Comparison of ENCODE assay signal across 8 cellular contexts in the genomic region with DNA sequence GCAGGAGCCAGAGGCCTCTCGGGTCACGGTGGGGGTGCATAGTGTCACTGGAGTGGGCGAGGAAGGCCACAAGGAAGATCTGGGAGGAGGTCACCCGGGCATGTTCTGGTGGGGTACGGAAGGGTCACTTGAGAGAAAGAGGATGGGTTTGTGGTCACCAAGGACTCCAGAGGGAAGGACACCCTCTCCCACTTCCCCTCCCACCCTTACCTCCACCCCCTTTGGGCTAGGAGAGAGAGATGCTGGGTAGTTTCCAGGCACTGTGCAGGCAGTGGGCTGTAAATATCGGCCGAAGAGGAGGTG. TPM values are rescaled to one million over a fixed set of nuclear protein-coding genes. Genes with fewer than 3 reads are reported as not detected.
A peak's percentile ranks its signal among the peaks of the same experiment; 100 is the strongest.
DNase-seq lines count a peak whose midpoint lies in the region; ATAC-seq and TF ChIP-seq lines count a peak whose summit lies in the region.

No MANE protein-coding gene starts in this region.

- DNase-seq in AG04450 (ENCODE audit: low read depth, low spot score), result no peak
- DNase-seq in MM.1S, result no peak
- no peak for DNase-seq in effector memory CD8-positive, alpha-beta T cell
- DNase-seq in HuH-7.5 (ENCODE audit: low spot score), result no peak
- no peak for DNase-seq in omental fat pad (ENCODE audit: low spot score)
- DNase-seq in HUDEP-2 (lab: John Stamatoyannopoulos, UW; ENCODE audit: unreplicated experiment in 76 of 76), result no peak
- DNase-seq in activated gamma-delta T cell (lab: John Stamatoyannopoulos, UW), result no peak

- H3K9me3 ChIP-seq in AG04450 (ENCODE audit: control insufficient read depth, insufficient read depth, low read length), result no peaks in the 10 kb centered on the region; the same call in 1 of the 2 replicates
- H3K9me3 ChIP-seq in MM.1S (replicated peaks; ENCODE audit: insufficient read depth, low read length), result no peaks in the 10 kb centered on the region

- no peak for TF ChIP-seq CTCF in AG04450 (IDR thresholded peaks at IDR 0.05; ENCODE audit: low read depth, low read length)
- no peak for TF ChIP-seq CTCF in MM.1S (IDR thresholded peaks at IDR 0.05; ENCODE audit: low read length)
- no peak for TF ChIP-seq CTCF in nephron (IDR thresholded peaks at IDR 0.05; ENCODE audit: unreplicated experiment in 3 of 3)
- TF ChIP-seq CTCF in omental fat pad (IDR thresholded peaks at IDR 0.05), result no peak

- POLR2A ChIA-PET in AG04450 (lab: Yijun Ruan, JAX), result interaction anchor here (0.5 to 1.4 kb wide), 2 partner anchors 24 to 130 kb away, joined by 4 read pairs; no protein-coding TSS in a partner anchor

- H3K27me3 Mint-ChIP-seq in effector memory CD8-positive, alpha-beta T cell, result no peaks in the 10 kb centered on the region
- peaks cover 43% of the 10 kb centered on the region for H3K27me3 Mint-ChIP-seq in nephron (ENCODE audit: low read depth)

- H3K9me2 ChIP-seq in MM.1S (replicated peaks; ENCODE audit: insufficient read depth, low read length), result no peaks in the 10 kb centered on the region

- H3K9me3 Mint-ChIP-seq in effector memory CD8-positive, alpha-beta T cell, result no peaks in the 10 kb centered on the region
- no peaks in the 10 kb centered on the region for H3K9me3 Mint-ChIP-seq in nephron

- peak overlapping the region; percentile 91 to 94 for H3K27ac Mint-ChIP-seq in effector memory CD8-positive, alpha-beta T cell
- no peak overlapping the region for H3K27ac Mint-ChIP-seq in nephron

- H3K9ac ChIP-seq in MM.1S (ENCODE audit: low read length), result no peak overlapping the region

- H3K27me3 ChIP-seq in AG04450 (ENCODE audit: control insufficient read depth, insufficient read depth, low read length) (peaks cover 7% of the 10 kb centered on the region), MM.1S (replicated peaks; ENCODE audit: insufficient read depth, low read length) (no peaks in the 10 kb centered on the region)

- H3K4me2 ChIP-seq in MM.1S (ENCODE audit: low read depth, low read length), result peak overlapping the region; percentile 60; the same call in 1 of the 2 replicates

- H3K4me3 ChIP-seq in AG04450 (ENCODE audit: low read depth, low read length) (peak overlapping the region; percentile 72), MM.1S (ENCODE audit: low read length) (peak overlapping the region; percentile 37; the same call in 1 of the 2 replicates)

- H3K79me2 ChIP-seq in MM.1S (ENCODE audit: low read length), result no peaks in the 10 kb centered on the region

- H3K27ac ChIP-seq in AG04450 (ENCODE audit: low read depth, low read length) (no peak overlapping the region), MM.1S (ENCODE audit: low read length) (no peak overlapping the region)

- peaks cover 43 to 45% of the 10 kb centered on the region in 2 donors for H3K4me1 Mint-ChIP-seq in effector memory CD8-positive, alpha-beta T cell (ENCODE audit: low read depth in 2 of 2)
- H3K4me1 Mint-ChIP-seq in nephron, result peaks cover 28% of the 10 kb centered on the region

- H3K4me1 ChIP-seq in MM.1S (ENCODE audit: low read length), result no peaks in the 10 kb centered on the region

- CTCF ChIA-PET in AG04450 (lab: Charles Lee), result interaction anchor here (1.8 to 37.0 kb wide), 5 partner anchors 11 to 132 kb away, joined by 5 to 1351 read pairs (median 10); a partner anchor contains a TSS

- peak overlapping the region; percentile 90 to 96 for H3K4me3 Mint-ChIP-seq in effector memory CD8-positive, alpha-beta T cell
- peak overlapping the region; percentile 85 to 90 (median 87) for H3K4me3 Mint-ChIP-seq in nephron

- H2AFZ ChIP-seq in MM.1S (ENCODE audit: low read length), result 0 out of 2 replicates have a peak overlapping the region, but pooled peaks have one; percentile 42

- H3F3A ChIP-seq in MM.1S (ENCODE audit: insufficient read depth, low read length), result no peaks in the 10 kb centered on the region

- no peak for ATAC-seq in effector memory CD8-positive, alpha-beta T cell (replicated peaks)
- no peak for ATAC-seq in omental fat pad (ENCODE audit: low FRiP score)

- H4K20me1 ChIP-seq in MM.1S (ENCODE audit: insufficient read depth, low read length), result no peaks in the 10 kb centered on the region

- H3K36me3 Mint-ChIP-seq in effector memory CD8-positive, alpha-beta T cell (ENCODE audit: insufficient read depth), result peaks cover 10% of the 10 kb centered on the region
- peaks cover 12% of the 10 kb centered on the region for H3K36me3 Mint-ChIP-seq in nephron (ENCODE audit: low read depth)

- no peaks in the 10 kb centered on the region for H3K36me3 ChIP-seq in MM.1S (replicated peaks; ENCODE audit: insufficient read depth, low read length)

RNA-seq across cellular contexts. Expression of a gene that starts 0.7 kb away (rescaled TPM):
- polyA plus RNA-seq in AG04450 (2011; rRNA removed), result 1.5 and 2.3 TPM in 2 replicates
- 1.7 and 1.8 TPM in 2 replicates for polyA minus RNA-seq in AG04450 (2011; rRNA and poly(A)+ RNA removed)
- 10 to 100 TPM in 1 of 4 donors, 1 to 10 TPM in 3; 2.4 to 10.6 (median 5.9) TPM for total RNA-seq in omental fat pad

RNA-seq across cellular contexts. Expression of a gene that starts 14.9 kb away (rescaled TPM):
- polyA plus RNA-seq in AG04450 (2011; rRNA removed), result 5.0 and 5.4 TPM in 2 replicates
- 6.5 and 7.6 TPM in 2 replicates for polyA minus RNA-seq in AG04450 (2011; rRNA and poly(A)+ RNA removed)
- 10 to 100 TPM in 1 of 4 donors, 1 to 10 TPM in 3; 6.1 to 12.0 (median 8.4) TPM for total RNA-seq in omental fat pad

RNA-seq across cellular contexts. Expression of a gene that starts 25.1 kb away (rescaled TPM):
- polyA plus RNA-seq in AG04450 (2011; rRNA removed), result 1.5 TPM in 2 replicates
- 4.3 and 4.7 TPM in 2 replicates for polyA minus RNA-seq in AG04450 (2011; rRNA and poly(A)+ RNA removed)
- 1 to 10 TPM; 3.5 to 5.3 (median 4.7) TPM for total RNA-seq in omental fat pad

RNA-seq across cellular contexts. Expression of a gene that starts 30.8 kb away (rescaled TPM):
- polyA plus RNA-seq in AG04450 (2011; rRNA removed), result not detected in 2 replicates
- not detected in 2 replicates for polyA minus RNA-seq in AG04450 (2011; rRNA and poly(A)+ RNA removed)
- total RNA-seq in omental fat pad, result not detected

RNA-seq across cellular contexts. Expression of a gene that starts 39.6 kb away (rescaled TPM):
- 10.2 and 14.8 TPM in 2 replicates for polyA plus RNA-seq in AG04450 (2011; rRNA removed)
- polyA minus RNA-seq in AG04450 (2011; rRNA and poly(A)+ RNA removed), result 8.1 and 14.1 TPM in 2 replicates
- 1 to 10 TPM; 7.4 to 9.8 (median 8.3) TPM for total RNA-seq in omental fat pad

Comparison
In these comparisons a context has a peak if more than half of its experiments do, and no peak if none do; other contexts are left out.
1. H3K27ac Mint-ChIP-seq: peak in effector memory CD8-positive, alpha-beta T cell (2 of 2); none in nephron (0 of 3).